9 cellular contexts compared by ENCODE assay signal in the genomic region with DNA sequence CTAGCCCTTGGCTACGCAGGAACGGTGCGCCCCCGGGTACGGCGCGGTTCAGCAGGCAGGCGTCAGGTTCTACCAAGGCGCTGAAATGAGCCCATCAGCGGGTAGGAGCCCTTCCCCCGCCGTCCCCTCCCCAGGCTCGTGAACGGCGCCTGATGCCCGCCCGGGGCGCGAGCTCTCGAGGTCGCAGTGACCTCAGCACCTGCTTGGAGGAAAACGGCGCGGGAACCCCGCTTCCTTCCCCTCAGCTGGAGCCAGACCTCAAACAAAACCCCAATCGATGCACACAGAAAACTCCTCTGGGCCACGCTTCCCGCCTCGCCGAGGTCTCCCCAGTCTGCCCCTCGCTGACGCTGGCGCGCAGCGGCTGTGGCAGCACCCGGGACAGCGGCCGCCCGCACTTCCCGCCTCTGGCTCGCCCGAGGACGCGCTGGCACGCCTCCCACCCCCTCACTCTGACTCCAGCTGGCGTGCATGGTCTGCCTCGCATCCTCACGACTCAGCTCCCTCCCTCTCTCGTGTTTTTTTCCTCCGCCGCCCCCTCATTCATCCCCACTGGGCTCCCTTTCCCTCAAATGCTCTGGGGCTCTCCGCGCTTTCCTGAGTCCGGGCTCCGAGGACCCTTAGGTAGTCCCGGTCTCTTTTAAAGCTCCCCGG. TPM values are rescaled to one million over a fixed set of nuclear protein-coding genes. Genes with fewer than 3 reads are reported as not detected.
DNase-seq lines count a peak whose midpoint lies in the region; ATAC-seq and TF ChIP-seq lines count a peak whose summit lies in the region.
"Had no signal": no experiment of that assay in that cellular context is flagged by ENCODE, and none has a peak within 500 bp of the region (broad histone marks: within the 10 kb centered on the region; RNA-seq: fewer than 3 reads in every experiment).

No MANE protein-coding gene starts in this region.

- H3K27ac Mint-ChIP-seq in natural killer cell treated with Interleukin-12 subunit alpha and Interleukin-12 subunit beta and Interleukin-15 and Interleukin-18, amount 100 ng/mL, for 72 hours: no peak overlapping the region

- in situ Hi-C loops in Caki2 (cut with HindIII; ENCODE audit: low pct_unique_long_range_greater_than_20kb, low sequenced_read_pairs): no loop called here

- peaks cover 7 to 12% of the 10 kb centered on the region in 2 donors for H3K4me1 Mint-ChIP-seq in natural killer cell treated with Interleukin-12 subunit alpha and Interleukin-12 subunit beta and Interleukin-15 and Interleukin-18, amount 100 ng/mL, for 72 hours (ENCODE audit: low read depth in 2 of 2)

- no peak for TF ChIP-seq CTCF in cardiac fibroblast (IDR thresholded peaks at IDR 0.05; ENCODE audit: low read depth, low read length)

- H3K4me3 ChIP-seq in cardiac fibroblast (replicated peaks in 1 of 2; ENCODE audit: low read depth in 2 of 2, low read length in 2 of 2): no peak overlapping the region

- H3K36me3 Mint-ChIP-seq in natural killer cell treated with Interleukin-12 subunit alpha and Interleukin-12 subunit beta and Interleukin-15 and Interleukin-18, amount 100 ng/mL, for 72 hours: peaks cover 4% of the 10 kb centered on the region

- H3K27me3 Mint-ChIP-seq in natural killer cell treated with Interleukin-12 subunit alpha and Interleukin-12 subunit beta and Interleukin-15 and Interleukin-18, amount 100 ng/mL, for 72 hours: peaks cover 63 to 80% of the 10 kb centered on the region in 2 donors

- ATAC-seq in natural killer cell treated with Interleukin-12 subunit alpha and Interleukin-12 subunit beta and Interleukin-15 and Interleukin-18, amount 100 ng/mL, for 72 hours: peak; percentile 42 to 53
- no peak for ATAC-seq in HG03025 (IDR thresholded peaks at IDR 0.05; ENCODE audit: low FRiP score, unreplicated experiment)
- no peak for ATAC-seq in HG03280 (IDR thresholded peaks at IDR 0.05; ENCODE audit: unreplicated experiment)
- no peak for ATAC-seq in GM21529 (IDR thresholded peaks at IDR 0.05; ENCODE audit: unreplicated experiment)
- ATAC-seq in HG03521 (IDR thresholded peaks at IDR 0.05; ENCODE audit: unreplicated experiment): no peak

- no peaks in the 10 kb centered on the region for H3K9me3 Mint-ChIP-seq in natural killer cell treated with Interleukin-12 subunit alpha and Interleukin-12 subunit beta and Interleukin-15 and Interleukin-18, amount 100 ng/mL, for 72 hours

- DNase-seq in Caki2 (ENCODE audit: low read depth): peak; percentile 22
- DNase-seq in NCI-H1092 (lab: John Stamatoyannopoulos, UW): peak; percentile 44
- peak; percentile 6 to 7 for DNase-seq in cardiac fibroblast (ENCODE audit: low read depth in 2 of 2)
- no peak for DNase-seq in natural killer cell treated with Interleukin-12 subunit alpha and Interleukin-12 subunit beta and Interleukin-15 and Interleukin-18, amount 100 ng/mL, for 72 hours (ENCODE audit: low spot score)

- peak overlapping the region; percentile 9 for H3K4me3 Mint-ChIP-seq in natural killer cell treated with Interleukin-12 subunit alpha and Interleukin-12 subunit beta and Interleukin-15 and Interleukin-18, amount 100 ng/mL, for 72 hours

RNA-seq across cellular contexts. Expression of a gene that starts 0.5 kb away (rescaled TPM):
- total RNA-seq in Caki2 (2014; rRNA removed; shearing (Covaris generic); ENCODE audit: low replicate concordance): not detected in 2 replicates
- total RNA-seq in natural killer cell treated with Interleukin-12 subunit alpha and Interleukin-12 subunit beta and Interleukin-15 and Interleukin-18, amount 100 ng/mL, for 72 hours: not detected
- total RNA-seq: bronchial epithelial cell had no signal

Comparison
In these comparisons a context has a peak if more than half of its experiments do, and no peak if none do; other contexts are left out.
1. ATAC-seq: peak in natural killer cell treated with Interleukin-12 subunit alpha and Interleukin-12 subunit beta and Interleukin-15 and Interleukin-18, amount 100 ng/mL, for 72 hours (2 of 2); none in HG03025 (single experiment), HG03280 (single experiment), GM21529 (single experiment) and HG03521 (single experiment).